In the genomic region with DNA sequence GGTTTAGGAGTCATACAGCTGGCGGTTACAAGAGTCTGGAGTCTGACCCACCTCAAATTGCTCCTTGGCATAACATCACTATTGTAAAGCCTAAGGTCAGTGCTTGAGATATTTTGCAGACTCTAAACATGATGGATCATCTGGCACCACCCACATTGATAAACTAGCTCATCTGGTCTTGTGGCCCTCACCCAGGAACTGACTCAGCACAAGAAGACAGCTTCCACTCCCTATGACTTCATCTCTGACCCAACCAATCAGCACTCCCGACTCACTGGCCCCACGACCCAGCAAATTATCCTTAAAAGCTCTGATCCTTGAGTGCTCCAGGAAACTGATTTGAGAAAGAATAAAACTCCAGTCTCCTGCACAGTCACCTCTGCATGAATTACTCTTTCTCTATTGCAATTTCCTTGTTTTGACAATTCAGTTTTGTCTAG, we compare ENCODE assay signal across 9 cellular contexts.
DNase-seq lines count a peak whose midpoint lies in the region; ATAC-seq, FAIRE-seq and TF ChIP-seq lines count a peak whose summit lies in the region.
"Had no signal": no experiment of that assay in that cellular context is flagged by ENCODE, and none has a peak within 500 bp of the region (broad histone marks: within the 10 kb centered on the region; RNA-seq: fewer than 3 reads in every experiment).

No MANE protein-coding gene starts in this region.

- H3F3A ChIP-seq in GM23248 (ENCODE audit: insufficient read depth): peaks cover 11% of the 10 kb centered on the region

- WGBS in GM23248 (ENCODE audit: low coverage in 1 of 2, low lambda C conversion rate in 2 of 2, missing lambda C conversion rate in 2 of 2), 2 experiments: 0 to 3% methylated on average over 3 of the region's 3 CpGs
- WGBS in small intestine, 3 donors: 27 to 43% (median 42%) methylated on average over 3 of the region's 3 CpGs

- ATAC-seq in GM21367 (IDR thresholded peaks at IDR 0.05; ENCODE audit: unreplicated experiment) (no peak), GM18861 (IDR thresholded peaks at IDR 0.05; ENCODE audit: unreplicated experiment) (no peak)

- H3K9ac ChIP-seq in GM23248: no peak overlapping the region
- H3K9ac ChIP-seq in fibroblast of lung (ENCODE audit: insufficient read depth, low read length): no peak overlapping the region

- H3K9me2 ChIP-seq in GM23248 (ENCODE audit: insufficient read depth): no peaks in the 10 kb centered on the region

- H3K79me2 ChIP-seq in GM23248 (ENCODE audit: insufficient read depth) (no peaks in the 10 kb centered on the region), fibroblast of lung (ENCODE audit: control insufficient read depth, insufficient read depth, low read length) (no peaks in the 10 kb centered on the region)

- TF ChIP-seq CTCF in RWPE1 (conservative IDR thresholded peaks at IDR 0.05; ENCODE audit: low read depth): no peak
- no peak for TF ChIP-seq CTCF in fibroblast of lung (conservative IDR thresholded peaks at IDR 0.05 in 1 of 2, IDR thresholded peaks at IDR 0.05 in 1 of 2; ENCODE audit: low read depth in 1 of 2, low read length in 2 of 2)

- POLR2A ChIA-PET in RWPE1 (lab: Yijun Ruan, JAX; ENCODE audit: low non-redundant PET): interaction anchor here (0.5 kb wide), 1 partner anchor 24 kb away, joined by 3 read pairs; no protein-coding TSS in a partner anchor

- H3K4me1 ChIP-seq in GM23248 (ENCODE audit: insufficient read depth): peaks cover 5% of the 10 kb centered on the region
- no peaks in the 10 kb centered on the region for H3K4me1 ChIP-seq in fibroblast of lung (ENCODE audit: control insufficient read depth, extremely low read depth, insufficient read depth, low read length)
- no peaks in the 10 kb centered on the region for H3K4me1 ChIP-seq in small intestine (ENCODE audit: control insufficient read depth in 2 of 2, insufficient read depth in 1 of 2, low read depth in 1 of 2, low read length in 1 of 2)

- H3K27ac ChIP-seq in GM23248 (no peak overlapping the region), RWPE1 (no peak overlapping the region), fibroblast of lung (ENCODE audit: insufficient read depth, low read length) (no peak overlapping the region), small intestine (ENCODE audit: low read depth in 1 of 2, low read length in 1 of 2) (peak overlapping the region in 1 of 2 donors; percentile 13)
- H3K27ac ChIP-seq: cardiac muscle cell had no signal

- CTCF ChIA-PET in RWPE1 (lab: Yijun Ruan, JAX): no interaction called here

- FAIRE-seq in small intestine (lab: Jason Lieb, UNC): no peak

- H3K27me3 ChIP-seq in GM23248 (replicated peaks; ENCODE audit: insufficient read depth) (no peaks in the 10 kb centered on the region; the same call in 1 of the 2 replicates), fibroblast of lung (ENCODE audit: control insufficient read depth, insufficient read depth, low read length) (no peaks in the 10 kb centered on the region), small intestine (ENCODE audit: control insufficient read depth in 2 of 2, insufficient read depth in 2 of 2, low read length in 2 of 2) (no peaks in the 10 kb centered on the region)
- H3K27me3 ChIP-seq: cardiac muscle cell had no signal

- H2AFZ ChIP-seq in GM23248: no peak overlapping the region
- H2AFZ ChIP-seq in fibroblast of lung (ENCODE audit: low read length): no peak overlapping the region

- peak overlapping the region; percentile 35 for H3K4me2 ChIP-seq in GM23248 (ENCODE audit: unreplicated experiment)
- H3K4me2 ChIP-seq in fibroblast of lung (ENCODE audit: extremely low read depth, insufficient read depth, low read length): no peak overlapping the region

- H3K4me3 ChIP-seq in GM23248 (no peak overlapping the region), fibroblast of lung (replicated peaks in 1 of 4; ENCODE audit: control extremely low read depth in 1 of 4, insufficient read depth in 1 of 4, low read depth in 3 of 4, low read length in 4 of 4) (no peak overlapping the region), small intestine (ENCODE audit: low read depth in 1 of 2, low read length in 2 of 2) (no peak overlapping the region)
- H3K4me3 ChIP-seq: cardiac muscle cell had no signal

- H3K36me3 ChIP-seq in GM23248 (ENCODE audit: low read depth): no peaks in the 10 kb centered on the region
- no peaks in the 10 kb centered on the region for H3K36me3 ChIP-seq in fibroblast of lung (ENCODE audit: control insufficient read depth, insufficient read depth, low read length)
- H3K36me3 ChIP-seq in small intestine (ENCODE audit: control insufficient read depth in 2 of 2, insufficient read depth in 2 of 2, low read length in 2 of 2): no peaks in the 10 kb centered on the region
- H3K36me3 ChIP-seq: cardiac muscle cell had no signal

- H3K9me3 ChIP-seq in GM23248 (ENCODE audit: low read depth) (no peaks in the 10 kb centered on the region), fibroblast of lung (ENCODE audit: control insufficient read depth, insufficient read depth, low read depth, low read length) (no peaks in the 10 kb centered on the region), small intestine (ENCODE audit: control insufficient read depth, low read depth) (no peaks in the 10 kb centered on the region)

- H4K20me1 ChIP-seq in GM23248 (ENCODE audit: insufficient read depth) (no peaks in the 10 kb centered on the region), fibroblast of lung (ENCODE audit: control insufficient read depth, extremely low read depth, insufficient read depth, low read length) (no peaks in the 10 kb centered on the region)

- DNase-seq in GM23248: peak; percentile 73
- DNase-seq in RWPE1 (ENCODE audit: low spot score): peak; percentile 35
- DNase-seq in fibroblast of lung (ENCODE audit: low read depth in 2 of 2): peak; percentile 10 to 94
- peak; percentile 80 for DNase-seq in small intestine
- no peak for DNase-seq in CD1c-positive myeloid dendritic cell (ENCODE audit: extremely low spot score)
- DNase-seq in retina: no peak

- in situ Hi-C loops in GM23248 (cut with MboI): no loop called here

Comparison
In these comparisons a context has a peak if more than half of its experiments do, and no peak if none do; other contexts are left out.
1. DNase-seq: peak in GM23248 (single experiment), RWPE1 (single experiment), fibroblast of lung (2 of 2) and small intestine (single experiment); none in CD1c-positive myeloid dendritic cell (single experiment) and retina (single experiment).